In the genomic region with DNA sequence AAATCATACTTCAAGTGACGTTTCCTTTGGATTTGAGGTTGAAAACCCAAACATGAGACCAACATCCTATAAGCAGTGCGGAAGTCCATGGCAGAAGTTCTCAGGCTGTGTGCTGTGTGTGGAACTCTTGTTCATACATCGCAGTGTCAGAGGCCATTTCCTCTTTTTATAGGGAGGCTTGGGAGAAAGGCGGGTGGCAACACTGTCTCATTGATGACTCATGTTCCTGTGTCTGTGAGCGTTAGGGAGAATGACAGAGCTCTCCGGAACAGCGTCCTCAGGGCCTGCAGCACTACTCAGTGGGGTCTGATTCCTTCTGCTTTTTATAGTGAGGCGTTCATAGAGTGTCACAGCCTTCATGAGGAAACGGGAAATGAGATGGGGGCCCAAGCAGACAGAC, we compare ENCODE assay signal across 8 cellular contexts.
DNase-seq lines count a peak whose midpoint lies in the region; ATAC-seq and TF ChIP-seq lines count a peak whose summit lies in the region.

No MANE protein-coding gene starts in this region.

- peak overlapping the region; percentile 86 for H3K27ac ChIP-seq in SJSA1

- H3K4me3 ChIP-seq in SJSA1 = no peak overlapping the region
- H3K4me3 ChIP-seq in fibroblast of the aortic adventitia (ENCODE audit: low read depth, low read length) = no peak overlapping the region

- H3K36me3 ChIP-seq in SJSA1 = no peaks in the 10 kb centered on the region

- TF ChIP-seq CTCF in fibroblast of the aortic adventitia (IDR thresholded peaks at IDR 0.05; ENCODE audit: insufficient read depth, low read length) = no peak

- no peaks in the 10 kb centered on the region for H3K27me3 ChIP-seq in SJSA1 (replicated peaks)

- ATAC-seq in HG02610 (IDR thresholded peaks at IDR 0.05; ENCODE audit: unreplicated experiment) (peak; percentile 51), HG03439 (IDR thresholded peaks at IDR 0.05; ENCODE audit: unreplicated experiment) (no peak)

- DNase-seq in ELF-1 (ENCODE audit: low read depth, low spot score) (peak; percentile 65), SJSA1 (ENCODE audit: low read depth in 1 of 2, low spot score in 2 of 2) (peak; percentile 94 to 96), fibroblast of the aortic adventitia (ENCODE audit: low read depth) (peak; percentile 83), non-pigmented ciliary epithelial cell (ENCODE audit: low read depth) (peak; percentile 88), NCI-H146 treated with DMSO at 0.1 percent for 48 hours (lab: John Stamatoyannopoulos, UW; ENCODE audit: unreplicated experiment) (no peak), NCI-H774 (lab: John Stamatoyannopoulos, UW) (no peak)

- H3K4me1 ChIP-seq in SJSA1 (replicated peaks) = peaks cover 50% of the 10 kb centered on the region

- no peaks in the 10 kb centered on the region for H3K9me3 ChIP-seq in SJSA1 (replicated peaks)

Comparison
In these comparisons a context has a peak if more than half of its experiments do, and no peak if none do; other contexts are left out.
1. DNase-seq: peak in ELF-1 (single experiment), SJSA1 (2 of 2), fibroblast of the aortic adventitia (single experiment) and non-pigmented ciliary epithelial cell (single experiment); none in NCI-H146 treated with DMSO at 0.1 percent for 48 hours (single experiment) and NCI-H774 (single experiment).